8 cellular contexts compared by ENCODE assay signal in the genomic region with DNA sequence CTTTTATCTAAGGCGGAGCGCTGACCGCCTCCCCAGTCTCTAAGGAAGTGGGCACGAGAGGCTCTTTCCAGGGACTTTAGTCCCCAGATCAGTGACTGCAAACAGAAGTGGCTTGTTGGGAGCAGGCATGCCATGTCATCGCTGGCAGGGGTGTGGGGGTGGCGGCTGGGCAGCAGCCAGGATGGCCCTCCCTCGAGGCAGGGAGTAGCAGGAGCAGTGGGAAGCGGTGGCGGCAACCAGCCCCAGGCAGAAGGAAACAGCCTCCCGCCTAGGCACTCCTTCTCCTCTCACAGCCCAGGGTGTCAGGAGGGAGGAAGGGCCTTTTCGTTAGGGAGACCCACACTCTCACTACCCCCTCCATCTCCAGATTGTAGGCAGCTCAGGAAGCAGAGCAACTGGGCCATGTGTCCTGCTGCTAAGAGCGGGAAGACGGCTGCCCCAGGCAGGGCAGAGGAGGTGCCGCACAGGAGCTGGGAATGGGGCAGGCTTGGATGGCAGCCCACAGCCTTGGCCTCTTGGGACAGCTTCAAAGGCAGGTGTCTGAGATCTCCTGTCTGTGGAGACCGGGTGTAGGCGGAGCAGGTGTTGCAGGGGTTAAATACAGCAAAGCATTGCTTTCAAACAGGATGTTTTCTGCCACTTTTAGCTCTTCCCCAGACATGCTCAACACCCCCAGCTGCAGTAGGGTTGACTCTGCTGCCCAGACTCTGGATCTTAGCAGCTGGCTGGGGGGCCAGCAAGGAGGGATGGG. TPM values are rescaled to one million over a fixed set of nuclear protein-coding genes. Genes with fewer than 3 reads are reported as not detected.
DNase-seq lines count a peak whose midpoint lies in the region; ATAC-seq and TF ChIP-seq lines count a peak whose summit lies in the region.

No MANE protein-coding gene starts in this region.

- H3K9me3 ChIP-seq in SU-DHL-6 (ENCODE audit: insufficient read depth, low read length) = no peaks in the 10 kb centered on the region
- H3K9me3 ChIP-seq in transverse colon = no peaks in the 10 kb centered on the region

- no peak for TF ChIP-seq CTCF in SU-DHL-6 (IDR thresholded peaks at IDR 0.05; ENCODE audit: insufficient read depth, low read length, poor library complexity, severe bottlenecking)
- TF ChIP-seq CTCF in transverse colon (IDR thresholded peaks at IDR 0.05) = no peak

- H3K36me3 ChIP-seq in SU-DHL-6 (ENCODE audit: low read length) = no peaks in the 10 kb centered on the region
- no peaks in the 10 kb centered on the region for H3K36me3 ChIP-seq in transverse colon

- H3K27me3 ChIP-seq in SU-DHL-6 (ENCODE audit: low read length) (no peaks in the 10 kb centered on the region), transverse colon (no peaks in the 10 kb centered on the region)

- H3K27ac ChIP-seq in SU-DHL-6 (ENCODE audit: low read depth, low read length) (no peak overlapping the region), transverse colon (peak overlapping the region; percentile 20 to 49 (median 32))

- ATAC-seq in HG02981 (IDR thresholded peaks at IDR 0.05; ENCODE audit: unreplicated experiment) = peak; percentile 78
- ATAC-seq in effector memory CD8-positive, alpha-beta T cell (replicated peaks) = no peak

- H3F3A ChIP-seq in SU-DHL-6 (ENCODE audit: insufficient read depth) = no peaks in the 10 kb centered on the region

- no peaks in the 10 kb centered on the region for H4K20me1 ChIP-seq in SU-DHL-6 (ENCODE audit: low read depth, low read length)

- DNase-seq in stimulated activated CD4-positive, alpha-beta T cell treated with anti-CD3 and anti-CD28 coated beads, Interleukin-4, amount 100 ng/mL, for 1 hour = peak; percentile 39
- DNase-seq in stimulated activated CD4-positive, alpha-beta T cell treated with anti-CD3 and anti-CD28 coated beads, Interleukin-1b, Interleukin-23, amount 100 ng/mL, for 48 hours = no peak
- DNase-seq in effector memory CD8-positive, alpha-beta T cell = no peak
- DNase-seq in transverse colon (peak; percentile 59), LoVo (ENCODE audit: low spot score) (no peak), medulla oblongata (ENCODE audit: extremely low spot score) (no peak)

- peaks cover 5 to 20% of the 10 kb centered on the region in 2 donors for H3K4me1 Mint-ChIP-seq in effector memory CD8-positive, alpha-beta T cell (ENCODE audit: low read depth in 2 of 2)

- peak overlapping the region; percentile 51 to 76 for H3K4me3 Mint-ChIP-seq in effector memory CD8-positive, alpha-beta T cell

- TF ChIP-seq EP300 in transverse colon (IDR thresholded peaks at IDR 0.05; ENCODE audit: low read depth) = no peak

- peak overlapping the region; percentile 21 for H3K4me2 ChIP-seq in SU-DHL-6 (ENCODE audit: low read depth, low read length, poor library complexity, severe bottlenecking)

- H3K4me3 ChIP-seq in SU-DHL-6 (ENCODE audit: insufficient read depth, low read length, poor library complexity, severe bottlenecking) = no peak overlapping the region
- peak overlapping the region in 1 of 4 donors; percentile 5 for H3K4me3 ChIP-seq in transverse colon

- H3K27me3 Mint-ChIP-seq in effector memory CD8-positive, alpha-beta T cell = peaks cover 0 to 29% of the 10 kb centered on the region in 2 donors

- in situ Hi-C loops in transverse colon (cut with MboI; ENCODE audit: low pct_ligation_motif_present in 1 of 4, low pct_unique_long_range_greater_than_20kb in 1 of 4, low sequenced_read_pairs in 3 of 4) = no loop called here

- H3K36me3 Mint-ChIP-seq in effector memory CD8-positive, alpha-beta T cell (ENCODE audit: insufficient read depth) = no peaks in the 10 kb centered on the region

- 25 to 50% methylated on average over 4 to 16 of the region's 16 CpGs for WGBS in transverse colon (ENCODE audit: low coverage in 1 of 2), 2 donors

- no peak overlapping the region for H3K9ac ChIP-seq in SU-DHL-6 (ENCODE audit: low read length)

- H3K9me3 Mint-ChIP-seq in effector memory CD8-positive, alpha-beta T cell = no peaks in the 10 kb centered on the region

- H3K9me2 ChIP-seq in SU-DHL-6 (replicated peaks; ENCODE audit: insufficient read depth, low read length) = no peaks in the 10 kb centered on the region

- H2AFZ ChIP-seq in SU-DHL-6 (ENCODE audit: low read depth, low read length, severe bottlenecking) = no peak overlapping the region

- intact Hi-C loops in transverse colon (cut with DNase I; ENCODE audit: low total_unique reads) = no loop called here

- TF ChIP-seq POLR2A in transverse colon (IDR thresholded peaks at IDR 0.05) = no peak

- H3K79me2 ChIP-seq in SU-DHL-6 (ENCODE audit: insufficient read depth, low read length) = no peaks in the 10 kb centered on the region

- H3K27ac Mint-ChIP-seq in effector memory CD8-positive, alpha-beta T cell = peak overlapping the region in 1 of 2 donors; percentile 88

- peaks cover 3 to 29% (median 18%) of the 10 kb centered on the region in 4 donors for H3K4me1 ChIP-seq in transverse colon

RNA-seq across cellular contexts. Expression of a gene that starts 21.8 kb away (rescaled TPM):
- total RNA-seq in transverse colon = 100 to 1,000 TPM in 2 of 4 donors, 10 to 100 TPM in 2; 62.3 to 191 (median 117) TPM

Comparison
In these comparisons a context has a peak if more than half of its experiments do, and no peak if none do; other contexts are left out.
1. DNase-seq: peak in stimulated activated CD4-positive, alpha-beta T cell treated with anti-CD3 and anti-CD28 coated beads, Interleukin-4, amount 100 ng/mL, for 1 hour (single experiment) and transverse colon (single experiment); none in stimulated activated CD4-positive, alpha-beta T cell treated with anti-CD3 and anti-CD28 coated beads, Interleukin-1b, Interleukin-23, amount 100 ng/mL, for 48 hours (single experiment), effector memory CD8-positive, alpha-beta T cell (0 of 3), LoVo (single experiment) and medulla oblongata (single experiment).